In the genomic region with DNA sequence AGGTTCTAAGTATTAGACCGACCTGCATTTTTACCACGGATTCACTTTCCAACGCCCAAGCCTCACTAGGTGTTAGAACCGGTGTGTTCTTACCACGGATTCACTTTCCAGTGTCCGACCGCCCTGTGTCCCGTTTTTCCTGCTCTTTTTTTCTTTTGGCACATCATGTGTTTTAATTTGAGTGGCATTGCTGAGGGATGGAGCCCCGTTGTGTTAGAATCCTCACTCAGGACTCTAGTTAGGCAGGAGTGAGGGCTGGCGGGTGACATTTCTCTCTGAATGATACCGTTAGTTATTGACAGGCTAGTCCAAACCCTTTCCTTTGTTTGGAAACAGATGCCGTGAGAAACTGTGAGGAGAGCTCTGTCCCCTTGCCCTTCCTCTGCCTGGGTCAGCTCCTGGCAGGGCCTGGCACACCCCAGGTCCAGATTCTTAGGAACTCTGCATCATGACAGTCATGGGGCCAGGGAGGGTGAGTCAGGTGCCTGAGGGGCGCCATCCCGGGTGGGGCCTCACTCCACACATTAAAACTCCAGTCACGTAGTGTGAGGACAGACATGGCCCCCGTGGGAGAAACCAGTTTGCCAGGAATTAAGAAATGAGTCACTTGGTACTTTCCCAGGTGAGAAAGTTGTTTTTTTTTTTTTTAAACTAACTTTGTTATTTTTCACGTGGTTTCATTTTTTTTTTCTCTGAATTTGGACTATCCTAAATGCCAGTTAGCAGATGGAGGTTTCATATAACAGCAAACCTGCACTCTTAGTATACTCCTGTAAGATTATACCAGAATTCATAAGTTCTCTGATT, we compare ENCODE assay signal across 9 cellular contexts. TPM values are rescaled to one million over a fixed set of nuclear protein-coding genes. Genes with fewer than 3 reads are reported as not detected.
DNase-seq lines count a peak whose midpoint lies in the region; ATAC-seq, FAIRE-seq and TF ChIP-seq lines count a peak whose summit lies in the region.
"Had no signal": no experiment of that assay in that cellular context is flagged by ENCODE, and none has a peak within 500 bp of the region (broad histone marks: within the 10 kb centered on the region; RNA-seq: fewer than 3 reads in every experiment).

No MANE protein-coding gene starts in this region.

- SMC1A ChIA-PET in GM12878 (lab: Charles Lee; ENCODE audit: uncharacterized antibody, unreplicated experiment): interaction anchor here (1.4 kb wide), 1 partner anchor 12 kb away, joined by 5 read pairs; no protein-coding TSS in a partner anchor

- RAD21 ChIA-PET in GM12878 (lab: Charles Lee; ENCODE audit: unreplicated experiment): interaction anchor here (0.9 to 1.7 kb wide), 4 partner anchors 10 to 142 kb away, joined by 3 to 8 read pairs (median 4); no protein-coding TSS in a partner anchor

- H2AFZ ChIP-seq in GM12878 (ENCODE audit: control insufficient read depth, low read depth, low read length): peak overlapping the region; percentile 28; the same call in 1 of the 2 replicates

- intact Hi-C loops in GM12878 (cut with micrococcal nuclease; ENCODE audit: unreplicated experiment): no loop called here

- peak; percentile 93 for DNase-seq in M059J (ENCODE audit: low read depth)
- peak; percentile 56 for DNase-seq in GM12878 (ENCODE audit: low read depth, low spot score)
- DNase-seq in renal cortical epithelial cell (ENCODE audit: low read depth): peak; percentile 93
- DNase-seq in brain microvascular endothelial cell: no peak
- no peak for DNase-seq in OCI-M1 (lab: John Stamatoyannopoulos, UW)
- DNase-seq in NCI-H1105 (lab: John Stamatoyannopoulos, UW): no peak

- CTCF ChIA-PET in GM12878 (lab: Yijun Ruan, JAX): interaction anchor here (1.7 to 3.0 kb wide), 2 partner anchors 13 to 142 kb away, joined by 4 to 13 read pairs; no protein-coding TSS in a partner anchor

- no TSS peak for BruUV-seq in GM12878 (replicated peaks; lab: Mats Ljungman, UMichigan)

- H3K79me2 ChIP-seq in GM12878 (ENCODE audit: control insufficient read depth, insufficient read depth, low read length): peaks cover 22% of the 10 kb centered on the region

- H4K20me1 ChIP-seq in GM12878 (ENCODE audit: control insufficient read depth, insufficient read depth): no peaks in the 10 kb centered on the region

- H3K36me3 ChIP-seq in GM12878 (ENCODE audit: control insufficient read depth in 2 of 2, insufficient read depth in 2 of 2, low read length in 1 of 2) (peaks cover 33 to 36% of the 10 kb centered on the region in 2 experiments; a peak in 3 of 4 replicates), brain microvascular endothelial cell (replicated peaks) (peaks cover 43% of the 10 kb centered on the region)

- peak; percentile 64 for FAIRE-seq in GM12878 (lab: Jason Lieb, UNC)

- TF ChIP-seq RAD21 in GM12878 (IDR thresholded peaks at IDR 0.05; ENCODE audit: insufficient read depth, low read depth, low read length): no peak

- in situ Hi-C loops in GM12878 (cut with MboI): no loop called here
- in situ Hi-C loops in brain microvascular endothelial cell (cut with HindIII; ENCODE audit: low pct_ligation_motif_present, low sequenced_read_pairs): no loop called here

- TF ChIP-seq POLR2A in GM12878 (IDR thresholded peaks at IDR 0.05; ENCODE audit: low read depth, low read length): no peak

- 65% methylated on average over 17 of the region's 17 CpGs for WGBS in GM12878 (ENCODE audit: insufficient coverage, insufficient replicate concordance, low lambda C conversion rate, missing lambda C conversion rate)

- POLR2A ChIA-PET in GM12878 (lab: Charles Lee): interaction anchor here (3.4 kb wide), 1 partner anchor 14 kb away, joined by 17 read pairs; no protein-coding TSS in a partner anchor

- peak; percentile 57 for ATAC-seq in GM18907 (IDR thresholded peaks at IDR 0.05; ENCODE audit: unreplicated experiment)
- ATAC-seq in GM12878: peak; percentile 92
- ATAC-seq in HG02852 (IDR thresholded peaks at IDR 0.05; ENCODE audit: unreplicated experiment): no peak

- H3K27me3 ChIP-seq in GM12878 (replicated peaks in 1 of 2; ENCODE audit: control insufficient read depth in 2 of 2, insufficient read depth in 2 of 2, low read length in 1 of 2): no peaks in the 10 kb centered on the region
- H3K27me3 ChIP-seq in brain microvascular endothelial cell (replicated peaks): no peaks in the 10 kb centered on the region

- peaks cover 7% of the 10 kb centered on the region for H3K4me1 ChIP-seq in GM12878 (ENCODE audit: control insufficient read depth, insufficient read depth, low read length)

- no peaks in the 10 kb centered on the region; the same call in 1 of the 3 replicates for H3K9me3 ChIP-seq in GM12878 (replicated peaks; ENCODE audit: control insufficient read depth, insufficient read depth, low read length)
- H3K9me3 ChIP-seq: HAP-1 had no signal

- no peak for TF ChIP-seq CTCF in GM12878 (IDR thresholded peaks at IDR 0.05 in 2 of 3, conservative IDR thresholded peaks at IDR 0.05 in 1 of 3; ENCODE audit: control insufficient read depth in 2 of 3, extremely low read depth in 1 of 3, insufficient read depth in 1 of 3, low read depth in 3 of 3, low read length in 3 of 3)
- no peak for TF ChIP-seq CTCF in brain microvascular endothelial cell (IDR thresholded peaks at IDR 0.05; ENCODE audit: low read depth, low read length, missing control alignments)

- H3K4me3 ChIP-seq in GM12878 (no peak overlapping the region), brain microvascular endothelial cell (ENCODE audit: low read depth, low read length) (no peak overlapping the region)
- H3K4me3 ChIP-seq: HAP-1 had no signal

- peak overlapping the region; percentile 49 for H3K9ac ChIP-seq in GM12878 (ENCODE audit: control insufficient read depth, insufficient read depth, low read length)

- H3K27ac ChIP-seq in GM12878 (ENCODE audit: control insufficient read depth, insufficient read depth): peak overlapping the region; percentile 91
- H3K27ac ChIP-seq in brain microvascular endothelial cell: no peak overlapping the region

- peak overlapping the region; percentile 78 for H3K4me2 ChIP-seq in GM12878 (ENCODE audit: control insufficient read depth, insufficient read depth)

- peak in 1 of 2 experiments; percentile 45; a peak in 1 of 4 replicates for TF ChIP-seq EP300 in GM12878 (IDR thresholded peaks at IDR 0.05; ENCODE audit: borderline replicate concordance in 1 of 2, control insufficient read depth in 1 of 2, low read depth in 2 of 2, low read length in 2 of 2)

TF ChIP-seq in GM12878, 131 proteins besides CTCF, POLR2A, EP300 and RAD21 (continues in another document):
- TF ChIP-seq EED (IDR thresholded peaks at IDR 0.05; ENCODE audit: low read depth) (peak; percentile 86), LARP7 (IDR thresholded peaks at IDR 0.05) (no peak), ATF2 (IDR thresholded peaks at IDR 0.05; ENCODE audit: low read length) (peak; percentile 72; the same call in 1 of the 2 replicates), GATAD2B (conservative IDR thresholded peaks at IDR 0.05; ENCODE audit: low read depth) (peak; percentile 44; the same call in 1 of the 2 replicates), BCLAF1 (IDR thresholded peaks at IDR 0.05) (no peak)

RNA-seq across cellular contexts. Expression of gene EXOC3, which starts 15.8 kb away (rescaled TPM):
- total RNA-seq in M059J (2014; rRNA removed; shearing (Covaris generic)): 32.2 and 36.7 TPM in 2 replicates
- 139 and 145 TPM in 2 replicates for total RNA-seq in GM12878 (2013; cell fraction: nucleolus; rRNA removed)
- total RNA-seq in GM12878 (2014; rRNA removed): 28.6 and 32.5 TPM in 2 replicates
- 22.4 and 25.4 TPM in 2 replicates for total RNA-seq in GM12878 (2014; rRNA removed; fragmentation: Illumina TruSeq; extraction: Trizol)
- 48.9 and 50.3 TPM in 2 replicates for total RNA-seq in GM12878 (2021)
- polyA plus RNA-seq in GM12878 (2011; ENCODE audit: low read depth): 26.9 TPM
- polyA plus RNA-seq in GM12878 (2011; rRNA removed): 16.4 and 22.6 TPM in 2 replicates
- 24.5 and 26.9 TPM in 2 replicates for polyA plus RNA-seq in GM12878 (2011; cell fraction: cytosol; rRNA removed)
- polyA plus RNA-seq in GM12878 (2011; cell fraction: nucleus; rRNA removed): 77.4 and 98.6 TPM in 2 replicates
- polyA plus RNA-seq in GM12878 (2012): 40.4 and 47.5 TPM in 2 replicates
- polyA plus RNA-seq in GM12878 (2014; fragmentation: Illumina TruSeq; extraction: Trizol): 18.5 and 24.8 TPM in 2 replicates
- polyA plus RNA-seq in GM12878 (2014; fragmentation: Nextera tagmentation; extraction: Ambion mirVana): 1 to 10 TPM; 1.6 to 7.2 TPM
- 30.5 and 33.2 TPM in 2 replicates for polyA plus RNA-seq in GM12878 (2014; rRNA removed)
- 10 to 100 TPM; 52.7 to 53.0 TPM for polyA plus RNA-seq in GM12878 (2016; fragmentation: Nextera tagmentation; extraction: Ambion mirVana)
- polyA minus RNA-seq in GM12878 (2011; rRNA and poly(A)+ RNA removed): 26.3 and 28.8 TPM in 2 replicates
- polyA minus RNA-seq in GM12878 (2011; cell fraction: cytosol; rRNA and poly(A)+ RNA removed): 10.8 and 14.6 TPM in 2 replicates
- 21.5 and 30.1 TPM in 2 replicates for polyA minus RNA-seq in GM12878 (2011; cell fraction: nucleus; rRNA and poly(A)+ RNA removed)
- 27.3 and 56.9 TPM in 2 replicates for total RNA-seq in renal cortical epithelial cell

Comparison
In these comparisons a context has a peak if more than half of its experiments do, and no peak if none do; other contexts are left out.
1. DNase-seq: peak in M059J (single experiment), GM12878 (single experiment) and renal cortical epithelial cell (single experiment); none in brain microvascular endothelial cell (single experiment), OCI-M1 (single experiment) and NCI-H1105 (single experiment).